15 cellular contexts compared by ENCODE assay signal in the genomic region with DNA sequence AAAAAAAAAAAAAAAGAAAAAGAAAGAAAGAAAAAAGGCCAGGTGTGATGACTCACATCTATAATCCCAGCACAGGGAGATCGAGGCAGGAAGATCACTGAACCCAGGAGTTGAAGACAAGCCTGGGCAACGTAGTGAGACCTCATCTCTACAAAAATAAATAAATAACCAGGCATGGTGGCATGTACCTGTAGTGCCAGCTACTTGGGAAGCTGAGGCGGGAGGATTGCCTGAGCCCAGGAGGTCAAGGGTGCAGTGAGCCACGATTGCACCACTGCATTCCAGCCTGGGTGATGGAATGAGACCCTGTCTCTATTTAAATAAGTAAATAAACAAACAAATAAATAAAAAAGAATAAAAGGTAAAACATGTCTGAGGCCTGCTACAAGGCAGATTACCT.
"Had no signal": no experiment of that assay in that cellular context is flagged by ENCODE, and none has a peak within 500 bp of the region (broad histone marks: within the 10 kb centered on the region; RNA-seq: fewer than 3 reads in every experiment).

No MANE protein-coding gene starts in this region.

- H3K27me3 ChIP-seq: neutrophil had no signal

- H3K4me1 Mint-ChIP-seq: activated naive CD8-positive, alpha-beta T cell treated with anti-CD3 and anti-CD28 coated beads, Interleukin-2, amount 50 U/mL, for 24 hours; activated T-helper 17 cell treated with anti-CD3 and anti-CD28 coated beads, Interleukin-2, amount 50 U/mL, for 72 hours; immature natural killer cell; memory B cell; natural killer cell had no signal

- H2AFZ ChIP-seq: parathyroid adenoma had no signal

- ATAC-seq: activated naive CD8-positive, alpha-beta T cell treated with anti-CD3 and anti-CD28 coated beads, Interleukin-2, amount 50 U/mL, for 24 hours; activated T-helper 17 cell treated with anti-CD3 and anti-CD28 coated beads, Interleukin-2, amount 50 U/mL, for 72 hours; natural killer cell had no signal

- H3K4me1 ChIP-seq: parathyroid adenoma had no signal

- H3K9me3 Mint-ChIP-seq: activated naive CD4-positive, alpha-beta T cell treated with anti-CD3 and anti-CD28 coated beads for 36 hours; activated naive CD8-positive, alpha-beta T cell treated with anti-CD3 and anti-CD28 coated beads, Interleukin-2, amount 50 U/mL, for 24 hours; activated T-helper 17 cell treated with anti-CD3 and anti-CD28 coated beads, Interleukin-2, amount 50 U/mL, for 72 hours; immature natural killer cell; memory B cell; natural killer cell had no signal

- H3K27ac ChIP-seq: neutrophil, parathyroid adenoma had no signal

- H3K36me3 Mint-ChIP-seq: immature natural killer cell, memory B cell, natural killer cell had no signal

- H3K9ac ChIP-seq: parathyroid adenoma had no signal

- H3K4me3 Mint-ChIP-seq: activated naive CD4-positive, alpha-beta T cell treated with anti-CD3 and anti-CD28 coated beads for 36 hours; activated naive CD8-positive, alpha-beta T cell treated with anti-CD3 and anti-CD28 coated beads, Interleukin-2, amount 50 U/mL, for 24 hours; activated T-helper 17 cell treated with anti-CD3 and anti-CD28 coated beads, Interleukin-2, amount 50 U/mL, for 72 hours; immature natural killer cell; memory B cell; natural killer cell had no signal

- H3K36me3 ChIP-seq: neutrophil had no signal

- H3K27ac Mint-ChIP-seq: activated naive CD4-positive, alpha-beta T cell treated with anti-CD3 and anti-CD28 coated beads for 36 hours; activated naive CD8-positive, alpha-beta T cell treated with anti-CD3 and anti-CD28 coated beads, Interleukin-2, amount 50 U/mL, for 24 hours; activated T-helper 17 cell treated with anti-CD3 and anti-CD28 coated beads, Interleukin-2, amount 50 U/mL, for 72 hours; immature natural killer cell; memory B cell; natural killer cell had no signal

- H3K9me3 ChIP-seq: neutrophil had no signal

- DNase-seq: activated CD4-positive, alpha-beta T cell treated with anti-CD3 and anti-CD28 coated beads, Interleukin-2, amount 50 U/mL, for 48 hours; activated CD4-positive, CD25-positive, alpha-beta regulatory T cell treated with anti-CD3 and anti-CD28 coated beads, Interleukin-2, amount 50 U/mL, for 72 hours; activated naive CD4-positive, alpha-beta T cell treated with anti-CD3 and anti-CD28 coated beads for 36 hours; activated naive CD8-positive, alpha-beta T cell treated with anti-CD3 and anti-CD28 coated beads, Interleukin-2, amount 50 U/mL, for 24 hours; aorta; dermis blood vessel endothelial cell; hippocampal formation; immature natural killer cell; natural killer cell; stimulated activated CD4-positive, alpha-beta T cell treated with anti-CD3 and anti-CD28 coated beads, Interleukin-12 subunit alpha, Interleukin-12 subunit beta, amount 100 ng/mL, for 4 hours; stimulated activated CD4-positive, alpha-beta T cell treated with anti-CD3 and anti-CD28 coated beads, Interleukin-2, amount 100 ng/mL, for 24 hours had no signal
